In the genomic region with DNA sequence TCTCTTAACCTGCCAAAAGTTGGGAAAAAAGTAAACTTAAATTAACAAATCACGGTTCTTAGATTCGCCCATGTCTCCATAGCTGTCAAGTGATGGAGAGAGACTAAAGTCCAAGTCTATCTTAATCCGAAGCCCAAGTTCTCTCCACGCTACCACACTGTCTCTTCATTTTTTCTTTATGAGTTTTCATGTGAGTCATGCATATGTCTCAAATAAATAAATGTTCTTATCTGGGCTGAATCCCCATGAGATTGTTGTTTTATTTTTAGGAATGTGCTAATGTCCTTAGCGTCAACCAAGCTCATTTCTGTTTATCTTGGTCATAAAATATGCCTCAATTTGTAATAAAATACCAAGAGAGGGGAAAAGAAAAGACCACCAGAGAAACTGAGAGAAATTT, we compare ENCODE assay signal across 21 cellular contexts.
DNase-seq lines count a peak whose midpoint lies in the region; FAIRE-seq and TF ChIP-seq lines count a peak whose summit lies in the region.
"Had no signal": no experiment of that assay in that cellular context is flagged by ENCODE, and none has a peak within 500 bp of the region (broad histone marks: within the 10 kb centered on the region; RNA-seq: fewer than 3 reads in every experiment).

No MANE protein-coding gene starts in this region.

- no peaks in the 10 kb centered on the region for H3K27me3 ChIP-seq in SJCRH30
- no peaks in the 10 kb centered on the region for H3K27me3 ChIP-seq in suprapubic skin
- H3K27me3 ChIP-seq: adrenal gland had no signal

- H3K36me3 ChIP-seq in SJCRH30 (no peaks in the 10 kb centered on the region), suprapubic skin (no peaks in the 10 kb centered on the region)
- H3K36me3 ChIP-seq: adrenal gland had no signal

- DNase-seq in HCEC 1CT (peak; percentile 22), SJCRH30 (peak; percentile 16 to 61), fibroblast of peridontal ligament (ENCODE audit: extremely low read depth) (peak; percentile 74), stromal cell of bone marrow (ENCODE audit: low read depth) (peak; percentile 36), suprapubic skin (ENCODE audit: low spot score in 2 of 2) (no peak), frontal cortex (ENCODE audit: low spot score in 2 of 2) (no peak), DMS79 (lab: John Stamatoyannopoulos, UW) (no peak)
- DNase-seq: activated CD4-positive, alpha-beta T cell treated with anti-CD3 and anti-CD28 coated beads, Interleukin-2, amount 10 ng/mL, durations not matched to agents 24 days and 14 days; activated T-cell treated with anti-CD3 and anti-CD28 coated beads, Interleukin-2, amount 50 U/mL, for 4 hours; adrenal gland; effector memory CD4-positive, alpha-beta T cell; glutamatergic neuron; GOT3; left cardiac atrium; naive B cell; NCI-H1417 treated with DMSO at 0.1 percent for 48 hours; NCI-H524; RPMI8226; stimulated activated CD4-positive, alpha-beta T cell treated with anti-CD3 and anti-CD28 coated beads, Interleukin-4, amount 100 ng/mL, for 4 hours; T-helper 9 cell had no signal

- H3K27ac ChIP-seq in SJCRH30 (peak overlapping the region; percentile 32; the same call in 1 of the 2 replicates), suprapubic skin (no peak overlapping the region)
- H3K27ac ChIP-seq: adrenal gland had no signal

- peaks cover 23% of the 10 kb centered on the region for H3K4me1 ChIP-seq in SJCRH30
- H3K4me1 ChIP-seq in suprapubic skin: no peaks in the 10 kb centered on the region

- TF ChIP-seq EP300 in suprapubic skin (IDR thresholded peaks at IDR 0.05): no peak

- 0 out of 2 replicates have a peak, but pooled peaks cover 6% of the 10 kb centered on the region for H3K9me3 ChIP-seq in SJCRH30 (replicated peaks)
- no peaks in the 10 kb centered on the region for H3K9me3 ChIP-seq in suprapubic skin
- H3K9me3 ChIP-seq: adrenal gland had no signal

- no peak for FAIRE-seq in frontal cortex (lab: Jason Lieb, UNC)
- FAIRE-seq: K562 had no signal

- no peak for TF ChIP-seq POLR2A in suprapubic skin (IDR thresholded peaks at IDR 0.05)

- 70% methylated on average over 5 of the region's 5 CpGs for WGBS in suprapubic skin

- TF ChIP-seq CTCF in suprapubic skin (IDR thresholded peaks at IDR 0.05): no peak

- H3K4me3 ChIP-seq in SJCRH30: no peak overlapping the region
- no peak overlapping the region for H3K4me3 ChIP-seq in suprapubic skin
- H3K4me3 ChIP-seq: adrenal gland, K562 had no signal

Comparison
In these comparisons a context has a peak if more than half of its experiments do, and no peak if none do; other contexts are left out.
1. DNase-seq: peak in HCEC 1CT (single experiment), SJCRH30 (2 of 2), fibroblast of peridontal ligament (single experiment) and stromal cell of bone marrow (single experiment); none in suprapubic skin (0 of 2), frontal cortex (0 of 2) and DMS79 (single experiment).